In the genomic region with DNA sequence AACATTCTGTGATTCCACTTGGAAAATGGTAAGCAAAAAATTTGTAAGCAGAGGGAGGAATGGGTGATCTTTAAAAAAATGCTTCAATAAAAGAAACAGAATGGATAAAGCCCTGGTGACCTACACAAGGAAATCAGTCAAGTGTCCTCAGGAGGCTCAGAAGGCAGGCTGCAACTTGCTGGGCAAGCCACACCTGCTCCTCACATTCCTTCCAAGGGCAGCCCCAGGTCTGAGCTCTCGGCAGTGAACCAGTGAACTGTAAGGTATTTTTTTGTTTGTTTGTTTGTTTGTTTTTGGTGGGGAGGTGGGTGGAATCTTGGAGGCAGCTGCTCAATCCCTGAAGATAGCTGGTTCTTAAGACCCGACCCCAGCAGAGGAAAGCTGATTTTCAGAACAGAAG, we compare ENCODE assay signal across 23 cellular contexts. TPM values are rescaled to one million over a fixed set of nuclear protein-coding genes. Genes with fewer than 3 reads are reported as not detected.
A peak's percentile ranks its signal among the peaks of the same experiment; 100 is the strongest.
DNase-seq lines count a peak whose midpoint lies in the region; ATAC-seq, FAIRE-seq and TF ChIP-seq lines count a peak whose summit lies in the region.
"Had no signal": no experiment of that assay in that cellular context is flagged by ENCODE, and none has a peak within 500 bp of the region (broad histone marks: within the 10 kb centered on the region; RNA-seq: fewer than 3 reads in every experiment).

No MANE protein-coding gene starts in this region.

- no peak overlapping the region for H3K4me3 ChIP-seq in right atrium auricular region
- H3K4me3 ChIP-seq in bronchial epithelial cell (ENCODE audit: low read depth, low read length) = peak overlapping the region; percentile 14
- H3K4me3 ChIP-seq in lung = no peak overlapping the region
- no peak overlapping the region for H3K4me3 ChIP-seq in vagina
- H3K4me3 ChIP-seq: cardiac muscle cell, psoas muscle had no signal

- CTCF ChIA-PET in activated CD4-positive, alpha-beta memory T cell treated with anti-CD3 and anti-CD28 coated beads, Interleukin-2, amount 10 ng/mL, durations not matched to agents 7 days and 5 days (lab: Charles Lee) = no interaction called here

- no peak for TF ChIP-seq CTCF in right atrium auricular region (IDR thresholded peaks at IDR 0.05)
- no peak for TF ChIP-seq CTCF in bronchial epithelial cell (IDR thresholded peaks at IDR 0.05; ENCODE audit: insufficient read depth, low read length, severe bottlenecking)
- no peak for TF ChIP-seq CTCF in lung (IDR thresholded peaks at IDR 0.05; ENCODE audit: control extremely low read depth, extremely low read depth)
- TF ChIP-seq CTCF in vagina (IDR thresholded peaks at IDR 0.05) = no peak

- no peaks in the 10 kb centered on the region for H3K36me3 ChIP-seq in right atrium auricular region
- H3K36me3 ChIP-seq in bronchial epithelial cell (ENCODE audit: control insufficient read depth, insufficient read depth, low read length) = no peaks in the 10 kb centered on the region
- no peaks in the 10 kb centered on the region for H3K36me3 ChIP-seq in lung (ENCODE audit: control insufficient read depth in 2 of 2, insufficient read depth in 2 of 2, low read length in 2 of 2)
- H3K36me3 ChIP-seq in vagina = no peaks in the 10 kb centered on the region
- H3K36me3 ChIP-seq: cardiac muscle cell had no signal

- H3K4me1 ChIP-seq in right atrium auricular region (peaks cover 0 to 16% of the 10 kb centered on the region in 2 donors), lung (ENCODE audit: control insufficient read depth in 2 of 2, insufficient read depth in 2 of 2, low read length in 2 of 2) (peaks cover 0 to 10% of the 10 kb centered on the region in 2 donors), vagina (peaks cover 33% of the 10 kb centered on the region)

- H3K9me3 Mint-ChIP-seq in activated CD4-positive, alpha-beta memory T cell treated with anti-CD3 and anti-CD28 coated beads, Interleukin-2, amount 10 ng/mL, durations not matched to agents 7 days and 5 days = no peaks in the 10 kb centered on the region
- H3K9me3 Mint-ChIP-seq: activated naive CD8-positive, alpha-beta T cell treated with anti-CD3 and anti-CD28 coated beads, Interleukin-2, amount 10 ng/mL, durations not matched to agents 7 days and 5 days had no signal

- POLR2A ChIA-PET in activated CD4-positive, alpha-beta memory T cell treated with anti-CD3 and anti-CD28 coated beads, Interleukin-2, amount 10 ng/mL, durations not matched to agents 7 days and 5 days (lab: Charles Lee) = interaction anchor here (1.0 kb wide), 1 partner anchor 26 kb away, joined by 5 read pairs; a partner anchor contains a TSS

- DNase-seq in right atrium auricular region (ENCODE audit: low spot score) (peak; percentile 9), cardiac septum (ENCODE audit: low spot score) (no peak), bronchial epithelial cell (ENCODE audit: low read depth) (peak; percentile 90), lung (ENCODE audit: low spot score) (peak; percentile 67), vagina (ENCODE audit: extremely low spot score in 2 of 2) (peak in 1 of 2 donors; percentile 85), NCI-H226 (no peak), HCEC 1CT (no peak)
- DNase-seq in activated CD4-positive, alpha-beta memory T cell treated with anti-CD3 and anti-CD28 coated beads, Interleukin-2, amount 10 ng/mL, durations not matched to agents 7 days and 5 days = no peak
- DNase-seq: activated CD4-positive, alpha-beta T cell treated with anti-CD3 and anti-CD28 coated beads, Interleukin-2, amount 50 U/mL, for 4 hours; activated naive CD8-positive, alpha-beta T cell treated with anti-CD3 and anti-CD28 coated beads, Interleukin-2, amount 10 ng/mL, durations not matched to agents 7 days and 5 days; CD4-positive, CD25-positive, alpha-beta regulatory T cell; effector CD8-positive, alpha-beta T cell; EL; hypothalamus; left ventricle myocardium superior; naive thymus-derived CD4-positive, alpha-beta T cell; NCI-H1694; NCI-H526 treated with DMSO at 0.1 percent for 48 hours; psoas muscle; stimulated activated naive CD4-positive, alpha-beta T cell treated with Interleukin-2 at 50 U/mL for 16 hours had no signal

- peaks cover 77% of the 10 kb centered on the region for H3K27me3 Mint-ChIP-seq in activated CD4-positive, alpha-beta memory T cell treated with anti-CD3 and anti-CD28 coated beads, Interleukin-2, amount 10 ng/mL, durations not matched to agents 7 days and 5 days

- 76 to 80% methylated on average over 2 of the region's 2 CpGs for WGBS in lung, 2 donors

- no peak overlapping the region for H3K4me3 Mint-ChIP-seq in activated CD4-positive, alpha-beta memory T cell treated with anti-CD3 and anti-CD28 coated beads, Interleukin-2, amount 10 ng/mL, durations not matched to agents 7 days and 5 days
- H3K4me3 Mint-ChIP-seq: activated naive CD8-positive, alpha-beta T cell treated with anti-CD3 and anti-CD28 coated beads, Interleukin-2, amount 10 ng/mL, durations not matched to agents 7 days and 5 days; CD4-positive, CD25-positive, alpha-beta regulatory T cell; naive thymus-derived CD4-positive, alpha-beta T cell had no signal

- H3K36me3 Mint-ChIP-seq in activated CD4-positive, alpha-beta memory T cell treated with anti-CD3 and anti-CD28 coated beads, Interleukin-2, amount 10 ng/mL, durations not matched to agents 7 days and 5 days (ENCODE audit: low read depth) = peaks cover 3% of the 10 kb centered on the region
- H3K36me3 Mint-ChIP-seq: CD4-positive, CD25-positive, alpha-beta regulatory T cell had no signal

- TF ChIP-seq POLR2A in vagina (IDR thresholded peaks at IDR 0.05) = no peak

- intact Hi-C loops in cardiac septum (cut with DNase I) (no loop called here), vagina (cut with DNase I) (no loop called here)

- peaks cover 7 to 22% of the 10 kb centered on the region in 2 donors for H3K27me3 ChIP-seq in right atrium auricular region
- H3K27me3 ChIP-seq in bronchial epithelial cell (ENCODE audit: control insufficient read depth, insufficient read depth, low read length) = no peaks in the 10 kb centered on the region
- H3K27me3 ChIP-seq in lung (ENCODE audit: control insufficient read depth, insufficient read depth) = no peaks in the 10 kb centered on the region
- no peaks in the 10 kb centered on the region for H3K27me3 ChIP-seq in vagina

- no peak overlapping the region for H3K27ac ChIP-seq in right atrium auricular region
- peak overlapping the region in 1 of 2 donors; percentile 64 for H3K27ac ChIP-seq in lung (ENCODE audit: low read depth in 1 of 2, low read length in 1 of 2)
- H3K27ac ChIP-seq in vagina = peak overlapping the region; percentile 78
- H3K27ac ChIP-seq: cardiac muscle cell, psoas muscle had no signal

- H3K9me3 ChIP-seq in right atrium auricular region (no peaks in the 10 kb centered on the region), lung (ENCODE audit: control insufficient read depth in 2 of 2, insufficient read depth in 1 of 2, low read length in 1 of 2) (no peaks in the 10 kb centered on the region), vagina (no peaks in the 10 kb centered on the region)
- H3K9me3 ChIP-seq: psoas muscle had no signal

- ATAC-seq in lung (ENCODE audit: insufficient read depth, low FRiP score) = no peak
- ATAC-seq: left ventricle myocardium superior; naive thymus-derived CD4-positive, alpha-beta T cell; psoas muscle had no signal

- peak; percentile 83 for FAIRE-seq in bronchial epithelial cell (lab: Jason Lieb, UNC)
- FAIRE-seq: HTR-8/SVneo had no signal

- peaks cover 29% of the 10 kb centered on the region for H3K4me1 Mint-ChIP-seq in activated CD4-positive, alpha-beta memory T cell treated with anti-CD3 and anti-CD28 coated beads, Interleukin-2, amount 10 ng/mL, durations not matched to agents 7 days and 5 days

- no peak overlapping the region for H3K27ac Mint-ChIP-seq in activated CD4-positive, alpha-beta memory T cell treated with anti-CD3 and anti-CD28 coated beads, Interleukin-2, amount 10 ng/mL, durations not matched to agents 7 days and 5 days
- H3K27ac Mint-ChIP-seq: activated naive CD8-positive, alpha-beta T cell treated with anti-CD3 and anti-CD28 coated beads, Interleukin-2, amount 10 ng/mL, durations not matched to agents 7 days and 5 days; CD4-positive, CD25-positive, alpha-beta regulatory T cell had no signal

RNA-seq across cellular contexts. Expression of a gene that starts 4.4 kb away (rescaled TPM):
- under 1 TPM in 1 of 2 donors, not detected in 1; 0.71 TPM for total RNA-seq in right atrium auricular region
- 0.11 TPM for total RNA-seq in cardiac septum
- total RNA-seq in bronchial epithelial cell = 124 and 246 TPM in 2 replicates
- 100 to 1,000 TPM in 1 of 2 donors, 10 to 100 TPM in 1; 55.5 to 187 TPM for total RNA-seq in lung
- 100 to 1,000 TPM; 140 to 204 TPM for polyA plus RNA-seq in lung
- total RNA-seq in vagina = 203 TPM
- total RNA-seq in activated CD4-positive, alpha-beta memory T cell treated with anti-CD3 and anti-CD28 coated beads, Interleukin-2, amount 10 ng/mL, durations not matched to agents 7 days and 5 days = not detected
- total RNA-seq: A673; activated naive CD8-positive, alpha-beta T cell treated with anti-CD3 and anti-CD28 coated beads, Interleukin-2, amount 10 ng/mL, durations not matched to agents 7 days and 5 days; cardiac muscle cell; CD4-positive, CD25-positive, alpha-beta regulatory T cell had no signal
- polyA plus RNA-seq: naive thymus-derived CD4-positive, alpha-beta T cell had no signal

RNA-seq across cellular contexts. Expression of a gene that starts 26.2 kb away (rescaled TPM):
- 10 to 100 TPM; 27.0 to 27.3 TPM for total RNA-seq in right atrium auricular region
- total RNA-seq in cardiac septum = 32.6 TPM
- total RNA-seq in bronchial epithelial cell = 21.6 and 25.0 TPM in 2 replicates
- 10 to 100 TPM; 28.3 to 52.1 TPM for total RNA-seq in lung
- 10 to 100 TPM; 13.2 to 18.2 TPM for polyA plus RNA-seq in lung
- total RNA-seq in vagina = 19.9 TPM
- total RNA-seq in activated CD4-positive, alpha-beta memory T cell treated with anti-CD3 and anti-CD28 coated beads, Interleukin-2, amount 10 ng/mL, durations not matched to agents 7 days and 5 days = 10 to 100 TPM; 21.9 to 23.1 TPM

Comparison
In these comparisons a context has a peak if more than half of its experiments do, and no peak if none do; other contexts are left out.
1. DNase-seq: peak in right atrium auricular region (single experiment), bronchial epithelial cell (single experiment) and lung (single experiment); none in cardiac septum (single experiment), NCI-H226 (single experiment), HCEC 1CT (single experiment) and activated CD4-positive, alpha-beta memory T cell treated with anti-CD3 and anti-CD28 coated beads, Interleukin-2, amount 10 ng/mL, durations not matched to agents 7 days and 5 days (single experiment).
2. RNA of a gene that starts 4.4 kb away (total RNA-seq): 203 TPM in vagina (single experiment), 55.5 to 187 TPM in lung and 124 to 246 TPM in bronchial epithelial cell; 0.71 TPM in right atrium auricular region, 0.11 TPM in cardiac septum (single experiment) and not detected in activated CD4-positive, alpha-beta memory T cell treated with anti-CD3 and anti-CD28 coated beads, Interleukin-2, amount 10 ng/mL, durations not matched to agents 7 days and 5 days; every median in the first group is over 10 times any median in the second.